21 cellular contexts compared by ENCODE assay signal in the genomic region with DNA sequence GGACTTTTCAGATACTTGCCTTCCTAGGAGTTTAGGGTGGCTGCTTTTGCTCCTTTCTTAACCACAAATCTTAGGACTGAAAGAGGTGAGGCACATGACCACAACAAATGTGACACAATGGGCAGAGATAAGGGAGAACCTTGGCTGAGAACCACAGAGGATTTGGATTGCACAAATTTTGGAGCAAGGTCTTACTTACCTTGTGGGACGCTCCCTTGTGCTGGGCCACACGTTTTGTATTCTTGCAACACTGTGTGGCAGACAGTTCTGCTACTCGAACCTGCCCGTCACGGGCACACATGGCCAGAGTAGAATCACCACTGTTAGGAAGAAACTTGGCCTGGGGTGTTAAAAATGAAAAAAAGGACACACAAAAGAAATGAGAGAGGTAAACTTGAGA. TPM values are rescaled to one million over a fixed set of nuclear protein-coding genes. Genes with fewer than 3 reads are reported as not detected.
DNase-seq lines count a peak whose midpoint lies in the region; ATAC-seq, FAIRE-seq and TF ChIP-seq lines count a peak whose summit lies in the region.
"Had no signal": no experiment of that assay in that cellular context is flagged by ENCODE, and none has a peak within 500 bp of the region (broad histone marks: within the 10 kb centered on the region; RNA-seq: fewer than 3 reads in every experiment).

No MANE protein-coding gene starts in this region.

- no peak for DNase-seq in activated CD4-positive, alpha-beta T cell treated with anti-CD3 and anti-CD28 coated beads, Interleukin-2, amount 10 ng/mL, durations not matched to agents 24 days and 14 days
- DNase-seq in activated CD4-positive, alpha-beta T cell treated with anti-CD3 and anti-CD28 coated beads for 1 hour, result no peak
- no peak for DNase-seq in HepG2 (ENCODE audit: low spot score)
- DNase-seq in left lobe of liver (ENCODE audit: low spot score), result peak; percentile 88
- no peak for DNase-seq in NCI-H1694 (lab: John Stamatoyannopoulos, UW)
- DNase-seq in transverse colon, result no peak
- no peak for DNase-seq in esophagus squamous epithelium (lab: John Stamatoyannopoulos, UW)
- DNase-seq: DMS79, KBM-7, MV-4-11, NCI-H1417, NCI-H187 treated with DMSO at 0.1 percent for 48 hours, NCI-H2227 treated with DMSO at 0.1 percent for 48 hours, NCI-H524, NCI-H82, SIG-M5 had no signal

- in situ Hi-C loops in HepG2 (cut with HindIII; ENCODE audit: extremely low pct_ligation_motif_present, low pct_unique_long_range_greater_than_20kb) (no loop called here), transverse colon (cut with MboI; ENCODE audit: low pct_ligation_motif_present in 1 of 4, low pct_unique_long_range_greater_than_20kb in 1 of 4, low sequenced_read_pairs in 3 of 4) (no loop called here)

- H3K9me3 Mint-ChIP-seq in activated CD4-positive, alpha-beta T cell treated with anti-CD3 and anti-CD28 coated beads, Interleukin-2, amount 10 ng/mL, durations not matched to agents 24 days and 14 days, result no peaks in the 10 kb centered on the region
- H3K9me3 Mint-ChIP-seq: CD14-positive monocyte had no signal

- no peak overlapping the region for H3K4me3 Mint-ChIP-seq in activated CD4-positive, alpha-beta T cell treated with anti-CD3 and anti-CD28 coated beads, Interleukin-2, amount 10 ng/mL, durations not matched to agents 24 days and 14 days
- H3K4me3 Mint-ChIP-seq: CD14-positive monocyte had no signal

- 26% methylated on average over 5 of the region's 5 CpGs for WGBS in liver
- WGBS in HepG2 (ENCODE audit: low lambda C conversion rate), result 94% methylated on average over 5 of the region's 5 CpGs
- WGBS in transverse colon (ENCODE audit: low coverage in 1 of 2), 2 donors, result 93 to 94% methylated on average over 3 to 5 of the region's 5 CpGs
- WGBS in esophagus squamous epithelium, 2 donors, result 73 to 100% methylated on average over 5 of the region's 5 CpGs

- peaks cover 59% of the 10 kb centered on the region for H3K36me3 Mint-ChIP-seq in activated CD4-positive, alpha-beta T cell treated with anti-CD3 and anti-CD28 coated beads, Interleukin-2, amount 10 ng/mL, durations not matched to agents 24 days and 14 days (ENCODE audit: low read depth)

- no peaks in the 10 kb centered on the region for H3K27me3 Mint-ChIP-seq in activated CD4-positive, alpha-beta T cell treated with anti-CD3 and anti-CD28 coated beads, Interleukin-2, amount 10 ng/mL, durations not matched to agents 24 days and 14 days

- CTCF ChIA-PET in HepG2 (lab: Yijun Ruan, JAX; ENCODE audit: low intra/inter-chr PET ratio, low total read pairs), result no interaction called here

- H3K4me1 ChIP-seq in liver (ENCODE audit: control insufficient read depth in 4 of 4, insufficient read depth in 4 of 4, low read length in 3 of 4) (peaks cover 0 to 36% (median 35%) of the 10 kb centered on the region in 4 donors), HepG2 (ENCODE audit: insufficient read depth, low read length) (no peaks in the 10 kb centered on the region), transverse colon (no peaks in the 10 kb centered on the region), esophagus squamous epithelium (no peaks in the 10 kb centered on the region)

- TF ChIP-seq RAD21 in liver (IDR thresholded peaks at IDR 0.05) (peak; percentile 40 to 52), HepG2 (CRISPR knock-in tag; IDR thresholded peaks at IDR 0.05) (no peak)

- no peak overlapping the region for H3K9ac ChIP-seq in liver (ENCODE audit: low read depth in 1 of 2, low read length in 2 of 2)
- no peak overlapping the region for H3K9ac ChIP-seq in HepG2 (ENCODE audit: insufficient read depth, low read depth, low read length)

- no TSS peak for BruUV-seq in HepG2 (replicated peaks; lab: Mats Ljungman, UMichigan)

- no peaks in the 10 kb centered on the region for H4K20me1 ChIP-seq in HepG2 (ENCODE audit: insufficient read depth, low read length)

- no peak overlapping the region for H3K4me2 ChIP-seq in HepG2 (ENCODE audit: low read depth, low read length)

- no peaks in the 10 kb centered on the region for H3K79me2 ChIP-seq in HepG2 (ENCODE audit: insufficient read depth, low read length)

- H3K4me3 ChIP-seq in liver (ENCODE audit: low read depth in 1 of 3, low read length in 3 of 3) (no peak overlapping the region), HepG2 (replicated peaks in 1 of 3; ENCODE audit: insufficient read depth in 1 of 3, low read depth in 2 of 3, low read length in 3 of 3) (no peak overlapping the region), transverse colon (no peak overlapping the region), esophagus squamous epithelium (no peak overlapping the region)

- intact Hi-C loops in activated CD4-positive, alpha-beta T cell treated with anti-CD3 and anti-CD28 coated beads, Interleukin-2, amount 10 ng/mL, durations not matched to agents 24 days and 14 days (cut with micrococcal nuclease), result no loop called here
- intact Hi-C loops in HepG2 (cut with micrococcal nuclease; ENCODE audit: unreplicated experiment), result no loop called here
- intact Hi-C loops in transverse colon (cut with DNase I; ENCODE audit: low total_unique reads), result no loop called here
- intact Hi-C loops in esophagus squamous epithelium (cut with DNase I), result no loop called here

- TF ChIP-seq EP300 in HepG2 (IDR thresholded peaks at IDR 0.05; ENCODE audit: low read depth in 2 of 2, low read length in 2 of 2) (no peak), HepG2 (CRISPR knock-in tag; IDR thresholded peaks at IDR 0.05; ENCODE audit: borderline replicate concordance) (no peak), transverse colon (IDR thresholded peaks at IDR 0.05; ENCODE audit: low read depth) (no peak)

- TF ChIP-seq CTCF in liver (IDR thresholded peaks at IDR 0.05; ENCODE audit: low read depth, low read length, missing input control) (no peak), HepG2 (CRISPR knock-in tag; IDR thresholded peaks at IDR 0.05) (no peak), transverse colon (IDR thresholded peaks at IDR 0.05) (no peak), esophagus squamous epithelium (IDR thresholded peaks at IDR 0.05) (no peak)

- TF ChIP-seq POLR2A in HepG2 (IDR thresholded peaks at IDR 0.05; ENCODE audit: insufficient read depth in 1 of 2, low read depth in 2 of 2, low read length in 2 of 2), result no peak
- TF ChIP-seq POLR2A in transverse colon (IDR thresholded peaks at IDR 0.05), result no peak
- no peak for TF ChIP-seq POLR2A in esophagus squamous epithelium (IDR thresholded peaks at IDR 0.05)

- H3K27me3 ChIP-seq in liver (ENCODE audit: control insufficient read depth in 4 of 4, insufficient read depth in 4 of 4, low read length in 3 of 4) (no peaks in the 10 kb centered on the region), HepG2 (ENCODE audit: control insufficient read depth in 1 of 2, insufficient read depth in 2 of 2, low read length in 2 of 2) (no peaks in the 10 kb centered on the region), transverse colon (no peaks in the 10 kb centered on the region), esophagus squamous epithelium (no peaks in the 10 kb centered on the region)

- no peaks in the 10 kb centered on the region for H3K9me3 ChIP-seq in liver (ENCODE audit: control insufficient read depth in 4 of 4, low read length in 3 of 4)
- no peaks in the 10 kb centered on the region for H3K9me3 ChIP-seq in HepG2 (ENCODE audit: low read length)
- no peaks in the 10 kb centered on the region for H3K9me3 ChIP-seq in transverse colon
- H3K9me3 ChIP-seq in esophagus squamous epithelium, result no peaks in the 10 kb centered on the region

- FAIRE-seq in HepG2 (lab: Jason Lieb, UNC), result no peak
- FAIRE-seq: H1 had no signal

- POLR2A ChIA-PET in HepG2 (lab: Yijun Ruan, JAX), result interaction anchor here (1.2 kb wide), 1 partner anchor 23 kb away, joined by 3 read pairs; the partner anchor contains the start of gene DCAF8

- H2AFZ ChIP-seq in HepG2 (ENCODE audit: low read length), result no peak overlapping the region

- H3K36me3 ChIP-seq in liver (ENCODE audit: control insufficient read depth in 4 of 4, insufficient read depth in 3 of 4, low read depth in 1 of 4, low read length in 3 of 4) (peaks cover 5 to 45% (median 36%) of the 10 kb centered on the region in 4 donors), HepG2 (replicated peaks in 1 of 2; ENCODE audit: control insufficient read depth in 1 of 2, insufficient read depth in 2 of 2, low read length in 2 of 2) (peaks cover 14 to 73% of the 10 kb centered on the region in 2 experiments), transverse colon (peaks cover 0 to 61% (median 33%) of the 10 kb centered on the region in 4 donors), esophagus squamous epithelium (peaks cover 20 to 97% (median 30%) of the 10 kb centered on the region in 3 donors)

- peaks cover 14% of the 10 kb centered on the region for H3K4me1 Mint-ChIP-seq in activated CD4-positive, alpha-beta T cell treated with anti-CD3 and anti-CD28 coated beads, Interleukin-2, amount 10 ng/mL, durations not matched to agents 24 days and 14 days
- H3K4me1 Mint-ChIP-seq: CD14-positive monocyte had no signal

- ATAC-seq in HepG2, result no peak
- ATAC-seq in left lobe of liver, result peak; percentile 85

- H3K27ac Mint-ChIP-seq in activated CD4-positive, alpha-beta T cell treated with anti-CD3 and anti-CD28 coated beads, Interleukin-2, amount 10 ng/mL, durations not matched to agents 24 days and 14 days, result peak overlapping the region; percentile 21
- H3K27ac Mint-ChIP-seq: CD14-positive monocyte had no signal

- H3K27ac ChIP-seq in liver (ENCODE audit: low read depth in 1 of 2, low read length in 2 of 2) (peak overlapping the region in 1 of 2 donors; percentile 32), HepG2 (ENCODE audit: extremely low read length, insufficient read depth, low read length) (no peak overlapping the region), transverse colon (no peak overlapping the region), esophagus squamous epithelium (no peak overlapping the region)
- H3K27ac ChIP-seq: 22Rv1 had no signal

RNA-seq across cellular contexts. Expression of gene DCAF8, which starts 23.9 kb away (rescaled TPM):
- 117 and 121 TPM in 2 replicates for total RNA-seq in activated CD4-positive, alpha-beta T cell treated with anti-CD3 and anti-CD28 coated beads, Interleukin-2, amount 10 ng/mL, durations not matched to agents 24 days and 14 days
- total RNA-seq in liver (100 to 1,000 TPM in 1 of 2 donors, 10 to 100 TPM in 1; 80.3 to 199 TPM), HepG2 (2016; rRNA removed; fragmentation: Illumina TruSeq; extraction: Trizol) (52.3 and 79.8 TPM in 2 replicates), left lobe of liver (127 TPM), transverse colon (100 to 1,000 TPM; 128 to 279 (median 137) TPM), esophagus squamous epithelium (100 to 1,000 TPM in 1 of 4 donors, 10 to 100 TPM in 3; 54.0 to 139 (median 58.6) TPM)
- polyA plus RNA-seq in liver (100 to 1,000 TPM in 1 of 2 donors, 10 to 100 TPM in 1; 84.5 to 120 TPM), HepG2 (2011; rRNA removed) (73.4 and 94.7 TPM in 2 replicates)
- total RNA-seq in HepG2 (2016; cell fraction: cytosol; rRNA removed; fragmentation: Illumina TruSeq; extraction: Trizol; ENCODE audit: low read depth), result 17.5 and 18.7 TPM in 2 replicates
- total RNA-seq in HepG2 (2016; cell fraction: insoluble cytoplasmic fraction; rRNA removed; fragmentation: Illumina TruSeq; extraction: Trizol), result 48.0 and 77.3 TPM in 2 replicates
- total RNA-seq in HepG2 (2016; cell fraction: membrane; rRNA removed; fragmentation: Illumina TruSeq; extraction: Trizol), result 29.8 and 32.3 TPM in 2 replicates
- 139 and 162 TPM in 2 replicates for total RNA-seq in HepG2 (2016; cell fraction: nucleus; rRNA removed; fragmentation: Illumina TruSeq; extraction: Trizol)
- polyA plus RNA-seq in HepG2 (2011; cell fraction: cytosol; rRNA removed), result 33.1 and 34.2 TPM in 2 replicates
- 505 and 552 TPM in 2 replicates for polyA plus RNA-seq in HepG2 (2011; cell fraction: nucleus; rRNA removed)
- 63.6 and 76.2 TPM in 2 replicates for polyA plus RNA-seq in HepG2 (2012)
- polyA plus RNA-seq in HepG2 (2016; cell fraction: cytosol; fragmentation: Illumina TruSeq; extraction: Trizol; ENCODE audit: low read depth), result 4.0 and 4.4 TPM in 2 replicates
- polyA plus RNA-seq in HepG2 (2016; cell fraction: insoluble cytoplasmic fraction; fragmentation: Illumina TruSeq; extraction: Trizol; ENCODE audit: low read depth), result 34.8 and 37.8 TPM in 2 replicates
- 12.0 and 13.0 TPM in 2 replicates for polyA plus RNA-seq in HepG2 (2016; cell fraction: membrane; fragmentation: Illumina TruSeq; extraction: Trizol; ENCODE audit: low read depth)
- 243 and 251 TPM in 2 replicates for polyA plus RNA-seq in HepG2 (2016; cell fraction: nucleus; fragmentation: Illumina TruSeq; extraction: Trizol; ENCODE audit: insufficient read depth, low read depth)
- polyA minus RNA-seq in HepG2 (2011; rRNA and poly(A)+ RNA removed; ENCODE audit: low replicate concordance), result 86.3 and 97.5 TPM in 2 replicates
- polyA minus RNA-seq in HepG2 (2011; cell fraction: cytosol; rRNA and poly(A)+ RNA removed), result 20.5 and 34.4 TPM in 2 replicates
- 227 and 254 TPM in 2 replicates for polyA minus RNA-seq in HepG2 (2011; cell fraction: nucleus; rRNA and poly(A)+ RNA removed)

RNA-seq across cellular contexts. Expression of gene PEA15, which starts 33.2 kb away (rescaled TPM):
- total RNA-seq in activated CD4-positive, alpha-beta T cell treated with anti-CD3 and anti-CD28 coated beads, Interleukin-2, amount 10 ng/mL, durations not matched to agents 24 days and 14 days, result 70.2 and 70.9 TPM in 2 replicates
- 10 to 100 TPM; 10.3 to 11.9 TPM for total RNA-seq in liver
- polyA plus RNA-seq in liver, result 10 to 100 TPM in 1 of 2 donors, 1 to 10 TPM in 1; 8.1 to 44.5 TPM
- 12.1 and 15.8 TPM in 2 replicates for total RNA-seq in HepG2 (2016; rRNA removed; fragmentation: Illumina TruSeq; extraction: Trizol)
- 5.3 and 6.2 TPM in 2 replicates for total RNA-seq in HepG2 (2016; cell fraction: cytosol; rRNA removed; fragmentation: Illumina TruSeq; extraction: Trizol; ENCODE audit: low read depth)
- total RNA-seq in HepG2 (2016; cell fraction: insoluble cytoplasmic fraction; rRNA removed; fragmentation: Illumina TruSeq; extraction: Trizol), result 13.1 and 13.5 TPM in 2 replicates
- total RNA-seq in HepG2 (2016; cell fraction: membrane; rRNA removed; fragmentation: Illumina TruSeq; extraction: Trizol), result 19.6 and 23.0 TPM in 2 replicates
- total RNA-seq in HepG2 (2016; cell fraction: nucleus; rRNA removed; fragmentation: Illumina TruSeq; extraction: Trizol), result 6.0 and 6.1 TPM in 2 replicates
- 35.2 and 40.4 TPM in 2 replicates for polyA plus RNA-seq in HepG2 (2011; rRNA removed)
- polyA plus RNA-seq in HepG2 (2011; cell fraction: cytosol; rRNA removed), result 28.3 and 34.3 TPM in 2 replicates
- 14.9 and 20.5 TPM in 2 replicates for polyA plus RNA-seq in HepG2 (2011; cell fraction: nucleus; rRNA removed)
- polyA plus RNA-seq in HepG2 (2012), result 13.8 and 25.9 TPM in 2 replicates
- 23.0 and 24.9 TPM in 2 replicates for polyA plus RNA-seq in HepG2 (2016; cell fraction: cytosol; fragmentation: Illumina TruSeq; extraction: Trizol; ENCODE audit: low read depth)
- 40.5 and 45.7 TPM in 2 replicates for polyA plus RNA-seq in HepG2 (2016; cell fraction: insoluble cytoplasmic fraction; fragmentation: Illumina TruSeq; extraction: Trizol; ENCODE audit: low read depth)
- 43.4 and 51.8 TPM in 2 replicates for polyA plus RNA-seq in HepG2 (2016; cell fraction: membrane; fragmentation: Illumina TruSeq; extraction: Trizol; ENCODE audit: low read depth)
- 23.2 and 27.2 TPM in 2 replicates for polyA plus RNA-seq in HepG2 (2016; cell fraction: nucleus; fragmentation: Illumina TruSeq; extraction: Trizol; ENCODE audit: insufficient read depth, low read depth)
- polyA minus RNA-seq in HepG2 (2011; rRNA and poly(A)+ RNA removed; ENCODE audit: low replicate concordance), result 14.7 and 92.5 TPM in 2 replicates
- polyA minus RNA-seq in HepG2 (2011; cell fraction: cytosol; rRNA and poly(A)+ RNA removed), result 11.5 TPM in 2 replicates
- polyA minus RNA-seq in HepG2 (2011; cell fraction: nucleus; rRNA and poly(A)+ RNA removed), result 3.0 and 7.3 TPM in 2 replicates
- 11.3 TPM for total RNA-seq in left lobe of liver
- 10 to 100 TPM; 25.8 to 92.5 (median 27.3) TPM for total RNA-seq in transverse colon
- 10 to 100 TPM; 39.1 to 86.0 (median 69.8) TPM for total RNA-seq in esophagus squamous epithelium

RNA-seq across cellular contexts. Expression of gene PEX19, which starts 46.5 kb away (rescaled TPM):
- total RNA-seq in activated CD4-positive, alpha-beta T cell treated with anti-CD3 and anti-CD28 coated beads, Interleukin-2, amount 10 ng/mL, durations not matched to agents 24 days and 14 days, result 51.8 and 60.2 TPM in 2 replicates
- total RNA-seq in liver (10 to 100 TPM; 24.8 to 73.9 TPM), HepG2 (2016; rRNA removed; fragmentation: Illumina TruSeq; extraction: Trizol) (47.0 and 81.9 TPM in 2 replicates), left lobe of liver (82.5 TPM), transverse colon (10 to 100 TPM; 22.1 to 50.8 (median 32.8) TPM), esophagus squamous epithelium (10 to 100 TPM; 21.2 to 39.7 (median 25.1) TPM)
- polyA plus RNA-seq in liver (10 to 100 TPM; 33.3 to 54.1 TPM), HepG2 (2011; rRNA removed) (48.3 and 51.8 TPM in 2 replicates)
- total RNA-seq in HepG2 (2016; cell fraction: cytosol; rRNA removed; fragmentation: Illumina TruSeq; extraction: Trizol; ENCODE audit: low read depth), result 5.1 and 6.3 TPM in 2 replicates
- total RNA-seq in HepG2 (2016; cell fraction: insoluble cytoplasmic fraction; rRNA removed; fragmentation: Illumina TruSeq; extraction: Trizol), result 44.9 and 86.0 TPM in 2 replicates
- total RNA-seq in HepG2 (2016; cell fraction: membrane; rRNA removed; fragmentation: Illumina TruSeq; extraction: Trizol), result 19.1 and 20.5 TPM in 2 replicates
- 28.9 and 32.0 TPM in 2 replicates for total RNA-seq in HepG2 (2016; cell fraction: nucleus; rRNA removed; fragmentation: Illumina TruSeq; extraction: Trizol)
- polyA plus RNA-seq in HepG2 (2011; cell fraction: cytosol; rRNA removed), result 34.9 and 46.4 TPM in 2 replicates
- polyA plus RNA-seq in HepG2 (2011; cell fraction: nucleus; rRNA removed), result 23.3 and 28.0 TPM in 2 replicates
- polyA plus RNA-seq in HepG2 (2012), result 38.3 and 48.7 TPM in 2 replicates
- polyA plus RNA-seq in HepG2 (2016; cell fraction: cytosol; fragmentation: Illumina TruSeq; extraction: Trizol; ENCODE audit: low read depth), result 5.2 and 6.2 TPM in 2 replicates
- 84.0 and 84.9 TPM in 2 replicates for polyA plus RNA-seq in HepG2 (2016; cell fraction: insoluble cytoplasmic fraction; fragmentation: Illumina TruSeq; extraction: Trizol; ENCODE audit: low read depth)
- 12.8 and 14.7 TPM in 2 replicates for polyA plus RNA-seq in HepG2 (2016; cell fraction: membrane; fragmentation: Illumina TruSeq; extraction: Trizol; ENCODE audit: low read depth)
- polyA plus RNA-seq in HepG2 (2016; cell fraction: nucleus; fragmentation: Illumina TruSeq; extraction: Trizol; ENCODE audit: insufficient read depth, low read depth), result 30.0 and 35.6 TPM in 2 replicates
- polyA minus RNA-seq in HepG2 (2011; rRNA and poly(A)+ RNA removed; ENCODE audit: low replicate concordance), result 56.5 and 59.3 TPM in 2 replicates
- polyA minus RNA-seq in HepG2 (2011; cell fraction: cytosol; rRNA and poly(A)+ RNA removed), result 28.6 and 31.3 TPM in 2 replicates
- 48.5 and 69.5 TPM in 2 replicates for polyA minus RNA-seq in HepG2 (2011; cell fraction: nucleus; rRNA and poly(A)+ RNA removed)

RNA-seq across cellular contexts. Expression of gene CASQ1, which starts 48.0 kb away (rescaled TPM):
- total RNA-seq in activated CD4-positive, alpha-beta T cell treated with anti-CD3 and anti-CD28 coated beads, Interleukin-2, amount 10 ng/mL, durations not matched to agents 24 days and 14 days, result not detected in 2 replicates
- total RNA-seq in liver, result not detected
- not detected for polyA plus RNA-seq in liver
- 0.20 TPM in 2 replicates for total RNA-seq in HepG2 (2016; rRNA removed; fragmentation: Illumina TruSeq; extraction: Trizol)
- total RNA-seq in HepG2 (2016; cell fraction: cytosol; rRNA removed; fragmentation: Illumina TruSeq; extraction: Trizol; ENCODE audit: low read depth), result not detected in 2 replicates
- 0.06 TPM in 1 of 2 replicates, not detected in the other for total RNA-seq in HepG2 (2016; cell fraction: insoluble cytoplasmic fraction; rRNA removed; fragmentation: Illumina TruSeq; extraction: Trizol)
- 0.19 TPM in 1 of 2 replicates, not detected in the other for total RNA-seq in HepG2 (2016; cell fraction: membrane; rRNA removed; fragmentation: Illumina TruSeq; extraction: Trizol)
- total RNA-seq in HepG2 (2016; cell fraction: nucleus; rRNA removed; fragmentation: Illumina TruSeq; extraction: Trizol), result not detected in 2 replicates
- 0.09 TPM in 2 replicates for polyA plus RNA-seq in HepG2 (2011; rRNA removed)
- 0.05 TPM in 1 of 2 replicates, not detected in the other for polyA plus RNA-seq in HepG2 (2011; cell fraction: cytosol; rRNA removed)
- not detected in 2 replicates for polyA plus RNA-seq in HepG2 (2011; cell fraction: nucleus; rRNA removed)
- polyA plus RNA-seq in HepG2 (2012), result 0.12 TPM in 1 of 2 replicates, not detected in the other
- polyA plus RNA-seq in HepG2 (2016; cell fraction: cytosol; fragmentation: Illumina TruSeq; extraction: Trizol; ENCODE audit: low read depth), result 0.09 and 0.17 TPM in 2 replicates
- 0.30 and 0.41 TPM in 2 replicates for polyA plus RNA-seq in HepG2 (2016; cell fraction: insoluble cytoplasmic fraction; fragmentation: Illumina TruSeq; extraction: Trizol; ENCODE audit: low read depth)
- polyA plus RNA-seq in HepG2 (2016; cell fraction: membrane; fragmentation: Illumina TruSeq; extraction: Trizol; ENCODE audit: low read depth), result 0.21 and 0.30 TPM in 2 replicates
- not detected in 2 replicates for polyA plus RNA-seq in HepG2 (2016; cell fraction: nucleus; fragmentation: Illumina TruSeq; extraction: Trizol; ENCODE audit: insufficient read depth, low read depth)
- not detected in 2 replicates for polyA minus RNA-seq in HepG2 (2011; rRNA and poly(A)+ RNA removed; ENCODE audit: low replicate concordance)
- not detected in 2 replicates for polyA minus RNA-seq in HepG2 (2011; cell fraction: cytosol; rRNA and poly(A)+ RNA removed)
- not detected in 2 replicates for polyA minus RNA-seq in HepG2 (2011; cell fraction: nucleus; rRNA and poly(A)+ RNA removed)
- total RNA-seq in left lobe of liver, result not detected
- under 1 TPM in 2 of 4 donors, not detected in 2; 0.55 to 0.95 TPM for total RNA-seq in transverse colon
- under 1 TPM in 1 of 4 donors, not detected in 3; 0.95 TPM for total RNA-seq in esophagus squamous epithelium
- total RNA-seq: RPMI7951 had no signal
